ENCODE assay signal across 28 cellular contexts in genomic region chr10:123958221-123958620, GRCh38.
"Had no signal": no experiment of that assay in that cellular context is flagged by ENCODE, and none has a peak within 500 bp of the region (broad histone marks: within the 10 kb centered on the region; RNA-seq: fewer than 3 reads in every experiment).

No MANE protein-coding gene starts in this region.

- H3K27ac ChIP-seq: ascending aorta, body of pancreas, RWPE1, SJCRH30 had no signal

- H3K36me3 ChIP-seq: ascending aorta, Peyer's patch, SJCRH30 had no signal

- H3K4me3 Mint-ChIP-seq: activated CD8-positive, alpha-beta T cell treated with anti-CD3 and anti-CD28 coated beads, Interleukin-2, amount 10 ng/mL, durations not matched to agents 7 days and 5 days; activated naive CD8-positive, alpha-beta T cell treated with anti-CD3 and anti-CD28 coated beads, Interleukin-2, amount 50 U/mL, for 24 hours; activated T-cell treated with anti-CD3 and anti-CD28 coated beads, Interleukin-2, amount 50 U/mL, for 4 hours had no signal

- H3K27me3 ChIP-seq: ascending aorta, body of pancreas, Peyer's patch, SJCRH30 had no signal

- H3K4me1 Mint-ChIP-seq: activated naive CD8-positive, alpha-beta T cell treated with anti-CD3 and anti-CD28 coated beads, Interleukin-2, amount 50 U/mL, for 24 hours had no signal

- ATAC-seq: activated CD4-positive, CD25-positive, alpha-beta regulatory T cell treated with anti-CD3 and anti-CD28 coated beads, Interleukin-2, amount 50 U/mL, for 24 hours; activated CD8-positive, alpha-beta T cell treated with anti-CD3 and anti-CD28 coated beads, Interleukin-2, amount 10 ng/mL, durations not matched to agents 7 days and 5 days; activated naive CD4-positive, alpha-beta T cell treated with anti-CD3 and anti-CD28 coated beads, Interleukin-2, amount 50 U/mL, for 72 hours; activated naive CD8-positive, alpha-beta T cell treated with anti-CD3 and anti-CD28 coated beads, Interleukin-2, amount 50 U/mL, for 24 hours; activated T-cell treated with anti-CD3 and anti-CD28 coated beads, Interleukin-2, amount 50 U/mL, for 4 hours; body of pancreas had no signal

- DNase-seq: activated CD4-positive, alpha-beta T cell treated with anti-CD3 and anti-CD28 coated beads for 48 hours; activated CD4-positive, alpha-beta T cell treated with anti-CD3 and anti-CD28 coated beads, Interleukin-2, amount 50 U/mL, for 4 hours; activated CD8-positive, alpha-beta T cell treated with anti-CD3 and anti-CD28 coated beads, Interleukin-2, amount 10 ng/mL, durations not matched to agents 7 days and 5 days; activated effector memory CD4-positive, alpha-beta T cell treated with anti-CD3 and anti-CD28 coated beads, Interleukin-2, amount 50 U/mL, for 16 hours; activated naive CD4-positive, alpha-beta T cell treated with Interleukin-2 at 50 U/mL for 16 hours; activated naive CD8-positive, alpha-beta T cell treated with anti-CD3 and anti-CD28 coated beads, Interleukin-2, amount 50 U/mL, for 24 hours; activated T-cell treated with anti-CD3 and anti-CD28 coated beads, Interleukin-2, amount 50 U/mL, for 4 hours; amniotic stem cell; body of pancreas; IMR-90; Kasumi-1; KBM-7; NCI-H1105 treated with DMSO at 0.1 percent for 48 hours; NCI-H1436 treated with DMSO at 0.1 percent for 48 hours; NCI-H187; NCI-H2081; NCI-H510A treated with DMSO at 0.1 percent for 48 hours; NCI-H69; NK-92 treated with Interleukin-12 subunit alpha and Interleukin-12 subunit beta, amount 100 ng/mL, for 24 hours; Peyer's patch; Right ventricle myocardium superior; SJCRH30; SK-N-SH; T-helper 1 cell had no signal

- H3K9me3 Mint-ChIP-seq: activated naive CD8-positive, alpha-beta T cell treated with anti-CD3 and anti-CD28 coated beads, Interleukin-2, amount 50 U/mL, for 24 hours; activated T-cell treated with anti-CD3 and anti-CD28 coated beads, Interleukin-2, amount 50 U/mL, for 4 hours had no signal

- H3K4me1 ChIP-seq: ascending aorta, body of pancreas, Peyer's patch, SJCRH30 had no signal

- H3K27ac Mint-ChIP-seq: activated CD8-positive, alpha-beta T cell treated with anti-CD3 and anti-CD28 coated beads, Interleukin-2, amount 10 ng/mL, durations not matched to agents 7 days and 5 days; activated naive CD4-positive, alpha-beta T cell treated with anti-CD3 and anti-CD28 coated beads, Interleukin-2, amount 50 U/mL, for 72 hours; activated naive CD8-positive, alpha-beta T cell treated with anti-CD3 and anti-CD28 coated beads, Interleukin-2, amount 50 U/mL, for 24 hours had no signal

- H3K4me3 ChIP-seq: ascending aorta, body of pancreas, Peyer's patch, SJCRH30 had no signal

- H3K36me3 Mint-ChIP-seq: activated naive CD4-positive, alpha-beta T cell treated with anti-CD3 and anti-CD28 coated beads, Interleukin-2, amount 50 U/mL, for 72 hours had no signal

- H3K9me3 ChIP-seq: body of pancreas, Peyer's patch, SJCRH30, SK-N-SH had no signal
